8 cellular contexts compared by ENCODE assay signal in the genomic region with DNA sequence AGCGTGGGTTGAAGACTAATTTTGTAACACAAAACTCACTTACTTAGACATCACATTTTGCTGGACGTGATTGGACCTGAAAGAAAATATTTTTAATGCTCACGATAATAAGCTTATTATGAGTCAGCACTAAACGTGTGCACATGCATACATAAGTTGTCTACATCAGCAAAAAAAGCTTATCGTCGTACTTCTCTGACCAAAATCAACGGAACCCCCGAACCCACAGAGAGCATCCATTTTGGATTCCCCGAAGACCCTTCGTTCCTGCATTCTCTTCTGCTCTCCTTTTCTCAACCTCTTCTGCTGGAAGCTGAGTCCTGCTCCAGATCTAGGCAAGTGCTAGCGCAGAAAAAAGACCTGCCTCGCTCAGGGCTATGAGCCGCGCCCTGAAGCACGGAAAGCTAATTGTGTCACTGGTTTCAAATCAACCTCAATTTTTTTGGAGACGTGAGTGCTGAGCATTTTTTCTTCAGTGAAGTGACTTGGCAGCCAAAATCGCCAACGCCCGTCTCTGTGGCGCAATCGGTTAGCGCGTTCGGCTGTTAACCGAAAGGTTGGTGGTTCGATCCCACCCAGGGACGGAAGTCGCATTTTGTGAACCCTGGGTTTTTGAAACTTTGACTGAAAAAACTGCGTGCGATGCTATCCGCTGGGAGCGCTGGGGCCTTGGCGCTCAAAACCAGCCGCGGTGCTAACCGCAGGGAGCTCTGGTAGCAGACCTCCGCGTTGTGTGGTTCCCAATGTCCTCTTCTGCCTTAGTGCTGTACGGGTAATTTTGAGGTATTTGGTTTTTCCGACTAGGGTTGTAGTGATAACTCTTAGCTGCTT. TPM values are rescaled to one million over a fixed set of nuclear protein-coding genes. Genes with fewer than 3 reads are reported as not detected.
DNase-seq lines count a peak whose midpoint lies in the region; ATAC-seq and TF ChIP-seq lines count a peak whose summit lies in the region.
"Not testable (repeated sequence)": the region's sequence is repeated elsewhere in the genome, so short reads cannot be mapped to it uniquely, and the experiment has no call there.

No MANE protein-coding gene starts in this region.

- not testable (repeated sequence) for H3K36me3 Mint-ChIP-seq in T-helper 1 cell treated with Interleukin-12 subunit alpha and Interleukin-12 subunit beta and Interleukin-4 antibody, amounts not matched to agents 30 μg/mL and 1 μg/mL, for 36 hours (ENCODE audit: low read depth); type B pancreatic cell

- H3K27ac Mint-ChIP-seq in T-helper 1 cell treated with Interleukin-12 subunit alpha and Interleukin-12 subunit beta and Interleukin-4 antibody, amounts not matched to agents 30 μg/mL and 1 μg/mL, for 36 hours = peak overlapping the region; percentile 97
- peak overlapping the region; percentile 93 for H3K27ac Mint-ChIP-seq in type B pancreatic cell

- peak; percentile 85 for DNase-seq in GM12864 (ENCODE audit: low read depth)
- peak; percentile 83 for DNase-seq in NCI-H1092 treated with DMSO at 0.1 percent for 48 hours (lab: John Stamatoyannopoulos, UW)
- peak; percentile 69 for DNase-seq in amniotic epithelial cell (ENCODE audit: low read depth)
- peak; percentile 78 for DNase-seq in left ventricle myocardium superior
- DNase-seq in posterior vena cava (ENCODE audit: low spot score) = peak; percentile 93
- DNase-seq in type B pancreatic cell (ENCODE audit: extremely low spot score, unreplicated experiment) = peak; percentile 82

- H3K9me3 Mint-ChIP-seq in T-helper 1 cell treated with Interleukin-12 subunit alpha and Interleukin-12 subunit beta and Interleukin-4 antibody, amounts not matched to agents 30 μg/mL and 1 μg/mL, for 36 hours; type B pancreatic cell: not testable (repeated sequence)

- peaks cover 50% of the 10 kb centered on the region for H3K4me1 Mint-ChIP-seq in T-helper 1 cell treated with Interleukin-12 subunit alpha and Interleukin-12 subunit beta and Interleukin-4 antibody, amounts not matched to agents 30 μg/mL and 1 μg/mL, for 36 hours (ENCODE audit: low read depth)
- H3K4me1 Mint-ChIP-seq in type B pancreatic cell (ENCODE audit: unreplicated experiment) = not testable (repeated sequence)

- peaks cover 14% of the 10 kb centered on the region for H3K27me3 Mint-ChIP-seq in T-helper 1 cell treated with Interleukin-12 subunit alpha and Interleukin-12 subunit beta and Interleukin-4 antibody, amounts not matched to agents 30 μg/mL and 1 μg/mL, for 36 hours (ENCODE audit: low read depth)
- peaks cover 52% of the 10 kb centered on the region for H3K27me3 Mint-ChIP-seq in type B pancreatic cell

- TF ChIP-seq CTCF in GM12864 (IDR thresholded peaks at IDR 0.05; ENCODE audit: low read depth, low read length, missing control alignments); type B pancreatic cell (conservative IDR thresholded peaks at IDR 0.05): not testable (repeated sequence)

- peak overlapping the region; percentile 53 for H3K4me3 ChIP-seq in GM12864 (ENCODE audit: low read depth, low read length)

- H3K4me3 Mint-ChIP-seq in T-helper 1 cell treated with Interleukin-12 subunit alpha and Interleukin-12 subunit beta and Interleukin-4 antibody, amounts not matched to agents 30 μg/mL and 1 μg/mL, for 36 hours = peak overlapping the region; percentile 92
- peak overlapping the region; percentile 94 for H3K4me3 Mint-ChIP-seq in type B pancreatic cell

- ATAC-seq in HG02678 (IDR thresholded peaks at IDR 0.05; ENCODE audit: unreplicated experiment) (peak; percentile 56), left ventricle myocardium superior (peak; percentile 81)

- intact Hi-C loops in left ventricle myocardium superior (cut with micrococcal nuclease); posterior vena cava (cut with DNase I): not testable (repeated sequence)

RNA-seq across cellular contexts. Expression of a gene that starts 9.7 kb away (rescaled TPM):
- 19.9 TPM for total RNA-seq in left ventricle myocardium superior
- total RNA-seq in posterior vena cava = 10 to 100 TPM; 41.0 to 64.2 TPM
- total RNA-seq in type B pancreatic cell (ENCODE audit: low replicate concordance) = 0.17 TPM in 1 of 2 replicates, not detected in the other

RNA-seq across cellular contexts. Expression of a gene that starts 15.6 kb away (rescaled TPM):
- total RNA-seq in left ventricle myocardium superior = 1.1 TPM
- total RNA-seq in posterior vena cava = 1 to 10 TPM; 6.4 to 6.7 TPM
- 0.77 and 1.0 TPM in 2 replicates for total RNA-seq in type B pancreatic cell (ENCODE audit: low replicate concordance)

RNA-seq across cellular contexts. Expression of a gene that starts 34.7 kb away (rescaled TPM):
- total RNA-seq in left ventricle myocardium superior (19.9 TPM), posterior vena cava (10 to 100 TPM; 60.8 to 93.7 TPM), type B pancreatic cell (ENCODE audit: low replicate concordance) (0.62 and 2.1 TPM in 2 replicates)

Comparison
In these comparisons a context has a peak if more than half of its experiments do, and no peak if none do; other contexts are left out.
1. Peak in every context shown above with its lines: DNase-seq, ATAC-seq and H3K4me3 ChIP-seq.
2. RNA of a gene that starts 9.7 kb away (total RNA-seq): 41.0 to 64.2 TPM in posterior vena cava and 19.9 TPM in left ventricle myocardium superior (single experiment); 0.17 TPM in type B pancreatic cell; every median in the first group is over 10 times any median in the second.